ENCODE assay signal across 8 cellular contexts in the genomic region with DNA sequence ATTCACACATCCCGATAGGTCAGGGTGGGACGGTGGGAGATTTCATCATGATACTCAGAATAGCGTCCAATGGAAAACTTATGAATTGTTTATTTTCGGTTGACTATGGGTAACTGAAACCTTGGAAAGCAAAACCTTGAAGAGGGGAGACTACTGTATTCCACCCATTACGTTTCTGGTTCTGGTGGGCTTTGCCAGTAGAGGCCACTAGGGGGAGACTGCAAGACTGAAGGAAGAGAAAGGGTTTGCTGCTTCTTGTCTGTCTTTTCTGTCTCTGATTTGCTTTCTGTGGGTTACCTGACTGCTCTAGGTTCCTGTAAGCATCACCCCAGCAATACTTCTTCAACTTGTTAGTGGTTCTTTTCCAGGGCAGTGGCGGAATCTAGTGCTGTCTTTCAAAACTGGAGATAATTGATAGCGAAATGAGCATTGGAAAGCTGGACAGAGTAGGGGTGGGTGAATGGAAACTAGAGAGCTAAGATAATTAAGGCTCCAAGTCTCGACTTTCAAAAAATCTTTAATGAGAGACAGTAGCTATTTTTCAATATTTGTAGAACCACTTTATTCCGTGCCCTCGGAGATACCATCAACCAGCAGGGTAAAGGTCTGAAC. TPM values are rescaled to one million over a fixed set of nuclear protein-coding genes. Genes with fewer than 3 reads are reported as not detected.
DNase-seq lines count a peak whose midpoint lies in the region; ATAC-seq, FAIRE-seq and TF ChIP-seq lines count a peak whose summit lies in the region.

No MANE protein-coding gene starts in this region.

- H4K91ac ChIP-seq in H1 (replicated peaks; ENCODE audit: insufficient read length, low read length) = no peak overlapping the region

- no peaks in the 10 kb centered on the region for H3K79me1 ChIP-seq in H1 (ENCODE audit: low read depth, low read length)

- H2BK120ac ChIP-seq in H1 (replicated peaks; ENCODE audit: low read depth, low read length) = no peak overlapping the region

- H3K23ac ChIP-seq in H1 (ENCODE audit: insufficient read length) = no peak overlapping the region

- H3K9me3 ChIP-seq in HCT116 (ENCODE audit: control insufficient read depth in 1 of 2, insufficient read depth in 1 of 2, low read depth in 1 of 2, low read length in 2 of 2) (no peaks in the 10 kb centered on the region), H1 (ENCODE audit: insufficient read depth in 2 of 2, low read depth in 1 of 2, low read length in 1 of 2) (no peaks in the 10 kb centered on the region)

- H3K4me1 ChIP-seq in HCT116 (ENCODE audit: control insufficient read depth in 1 of 2, insufficient read depth in 2 of 2, low read length in 2 of 2) (no peaks in the 10 kb centered on the region), H1 (replicated peaks in 1 of 4; ENCODE audit: control insufficient read depth in 3 of 4, insufficient read depth in 4 of 4, low read length in 3 of 4) (no peaks in the 10 kb centered on the region; a peak in 2 of 7 replicates)

- H3K18ac ChIP-seq in H1 (ENCODE audit: extremely low read depth, low read length) = no peak overlapping the region

- FAIRE-seq in H1 (lab: Jason Lieb, UNC) = peak; percentile 96

- no peak overlapping the region for H3K4ac ChIP-seq in H1 (replicated peaks; ENCODE audit: insufficient read length, low read depth, low read length)

- no peak overlapping the region for H2BK20ac ChIP-seq in H1 (ENCODE audit: low read length)

- no peak overlapping the region for H3K9ac ChIP-seq in HCT116 (ENCODE audit: low read length)
- no peak overlapping the region for H3K9ac ChIP-seq in H1 (replicated peaks in 1 of 4; ENCODE audit: extremely low read depth in 1 of 4, low read depth in 3 of 4, low read length in 3 of 4)

- no peak overlapping the region for H2BK12ac ChIP-seq in H1 (ENCODE audit: low read depth, low read length)

- H3K27me3 ChIP-seq in HCT116 (ENCODE audit: insufficient read depth, low read length) (peaks cover 14% of the 10 kb centered on the region; the same call in 1 of the 2 replicates), H1 (replicated peaks in 1 of 4; ENCODE audit: control insufficient read depth in 3 of 4, extremely low read depth in 1 of 4, insufficient read depth in 3 of 4, low read length in 3 of 4) (peaks cover 0 to 2% (median 0%) of the 10 kb centered on the region in 4 experiments; a peak in 1 of 7 replicates)

- H2AK5ac ChIP-seq in H1 (ENCODE audit: low read depth, low read length) = no peak overlapping the region; the same call in 1 of the 2 replicates

- DNase-seq in activated T-cell treated with anti-CD3 and anti-CD28 coated beads for 24 hours (ENCODE audit: low read depth) (peak; percentile 6), activated T-cell treated with anti-CD3 and anti-CD28 coated beads for 4 hours (no peak), HCT116 (ENCODE audit: low read depth, low spot score) (no peak), NCI-H460 (ENCODE audit: extremely low read depth, low read depth) (peak; percentile 9), H1 (ENCODE audit: low read depth in 1 of 2, low spot score in 2 of 2) (peak in 1 of 2 experiments; percentile 85), left ventricle myocardium superior (no peak)
- DNase-seq in stimulated activated CD8-positive, alpha-beta memory T cell treated with anti-CD3 and anti-CD28 coated beads, Interleukin-4, amount 100 ng/mL, for 48 hours = peak; percentile 60

- intact Hi-C loops in HCT116 (cut with micrococcal nuclease) = no loop called here
- intact Hi-C loops in left ventricle myocardium superior (cut with micrococcal nuclease) = no loop called here

- WGBS in H1 (ENCODE audit: extremely low coverage in 1 of 2, insufficient coverage in 1 of 2, insufficient read length in 1 of 2, insufficient replicate concordance in 2 of 2, low coverage in 1 of 2, low lambda C conversion rate in 2 of 2, missing lambda C conversion rate in 1 of 2), 2 experiments = 57% methylated on average over 10 of the region's 10 CpGs; no CpG with 5 or more reads in 1 of the 2 experiments

- TF ChIP-seq POLR2A in HCT116 (IDR thresholded peaks at IDR 0.05; ENCODE audit: borderline replicate concordance, extremely low read depth, insufficient read depth, insufficient read length) (no peak), H1 (IDR thresholded peaks at IDR 0.05; ENCODE audit: control extremely low read depth in 1 of 2, low read depth in 2 of 2, low read length in 2 of 2) (no peak)

- H3K36me3 ChIP-seq in HCT116 (ENCODE audit: control insufficient read depth in 1 of 2, insufficient read depth in 2 of 2, low read length in 2 of 2) (no peaks in the 10 kb centered on the region), H1 (ENCODE audit: control insufficient read depth in 2 of 4, insufficient read depth in 4 of 4, low read length in 3 of 4) (no peaks in the 10 kb centered on the region)

- H2BK15ac ChIP-seq in H1 (ENCODE audit: low read length) = no peak overlapping the region

- H3K9me2 ChIP-seq in HCT116 (ENCODE audit: insufficient read depth) = no peaks in the 10 kb centered on the region

- H4K5ac ChIP-seq in H1 (ENCODE audit: insufficient read length, low read depth, low read length) = no peak overlapping the region

- H3K27ac ChIP-seq in HCT116 (ENCODE audit: low read depth, low read length) (no peak overlapping the region), H1 (ENCODE audit: low read depth, low read length) (no peak overlapping the region)

- H4K8ac ChIP-seq in H1 (ENCODE audit: extremely low read depth, insufficient read depth, low read length) = no peak overlapping the region

- TF ChIP-seq CTCF in HCT116 (IDR thresholded peaks at IDR 0.05 in 2 of 3, conservative IDR thresholded peaks at IDR 0.05 in 1 of 3; ENCODE audit: borderline replicate concordance in 1 of 3, insufficient read depth in 1 of 3, low read depth in 2 of 3, low read length in 2 of 3) (peak; percentile 18 to 93 (median 90); a peak in 5 of 6 replicates), H1 (IDR thresholded peaks at IDR 0.05; ENCODE audit: control extremely low read depth in 1 of 3, insufficient read depth in 1 of 3, low read depth in 1 of 3, low read length in 3 of 3) (peak; percentile 59 to 90 (median 76))

- no peaks in the 10 kb centered on the region for H3K79me2 ChIP-seq in HCT116 (ENCODE audit: insufficient read depth, low read length)
- no peaks in the 10 kb centered on the region for H3K79me2 ChIP-seq in H1 (ENCODE audit: control insufficient read depth in 1 of 2, insufficient read depth in 2 of 2, low read length in 2 of 2)

- H3K4me2 ChIP-seq in HCT116 (ENCODE audit: low read length) (no peak overlapping the region), H1 (ENCODE audit: insufficient read depth in 1 of 2, low read depth in 2 of 2, low read length in 2 of 2) (no peak overlapping the region)

- POLR2A ChIA-PET in HCT116 (lab: Charles Lee) = no interaction called here
- POLR2A ChIA-PET in H1 (lab: Charles Lee; ENCODE audit: partially characterized antibody) = no interaction called here

- RAD21 ChIA-PET in HCT116 (lab: Charles Lee; ENCODE audit: low non-redundant PET in 1 of 2, low total read pairs in 2 of 2, uncharacterized antibody in 2 of 2, unreplicated experiment in 2 of 2) = no interaction called here

- H3K56ac ChIP-seq in H1 (replicated peaks; ENCODE audit: insufficient read length, low read depth, low read length) = no peak overlapping the region

- H3K4me3 ChIP-seq in HCT116 (replicated peaks in 1 of 2; ENCODE audit: low read depth in 1 of 2, low read length in 2 of 2) = no peak overlapping the region
- no peak overlapping the region for H3K4me3 ChIP-seq in H1 (ENCODE audit: extremely low read depth in 1 of 4, insufficient read depth in 2 of 4, low read depth in 3 of 4, low read length in 4 of 4)

- H4K20me1 ChIP-seq in HCT116 (ENCODE audit: insufficient read depth) (no peaks in the 10 kb centered on the region), H1 (replicated peaks in 1 of 2; ENCODE audit: control insufficient read depth in 1 of 2, insufficient read depth in 2 of 2, low read length in 2 of 2) (no peaks in the 10 kb centered on the region)

- ATAC-seq in HCT116 (peak; percentile 74), HG03108 (IDR thresholded peaks at IDR 0.05; ENCODE audit: unreplicated experiment) (no peak), left ventricle myocardium superior (no peak)

- no peak overlapping the region for H2AFZ ChIP-seq in HCT116 (ENCODE audit: low read depth, low read length, poor library complexity, severe bottlenecking)
- no peak overlapping the region; the same call in 1 of the 2 replicates for H2AFZ ChIP-seq in H1 (ENCODE audit: low read length)

- TF ChIP-seq EP300 in H1 (IDR thresholded peaks at IDR 0.05; ENCODE audit: borderline replicate concordance in 1 of 2, low read depth in 2 of 2, low read length in 2 of 2) = no peak

- H3K14ac ChIP-seq in H1 (ENCODE audit: insufficient read length) = no peak overlapping the region

- H2BK5ac ChIP-seq in H1 (ENCODE audit: low read depth, low read length) = no peak overlapping the region

- H3K23me2 ChIP-seq in H1 (ENCODE audit: low read depth, low read length) = no peaks in the 10 kb centered on the region

- no TSS peak for BruUV-seq in HCT116 (replicated peaks; lab: Mats Ljungman, UMichigan)

- TF ChIP-seq RAD21 in HCT116 (IDR thresholded peaks at IDR 0.05; ENCODE audit: low read depth) (peak; percentile 23; the same call in 1 of the 2 replicates), H1 (IDR thresholded peaks at IDR 0.05 in 1 of 2, conservative IDR thresholded peaks at IDR 0.05 in 1 of 2; ENCODE audit: low read depth in 2 of 2, low read length in 2 of 2) (peak; percentile 51 to 58)

- CTCF ChIA-PET in HCT116 (lab: Charles Lee) = interaction anchor here (0.7 to 1.3 kb wide), 5 partner anchors 9 to 18 kb away, joined by 3 to 5 read pairs (median 3); no protein-coding TSS in a partner anchor
- CTCF ChIA-PET in H1 (lab: Charles Lee; ENCODE audit: partially characterized antibody) = interaction anchor here (0.6 to 2.5 kb wide), 10 partner anchors 8 to 1456 kb away, joined by 3 to 12 read pairs (median 4); no protein-coding TSS in a partner anchor

TF ChIP-seq in HCT116, 20 proteins besides CTCF, POLR2A, EP300 and RAD21 (continues in another document):
- no peak for TF ChIP-seq YY1 (IDR thresholded peaks at IDR 0.05; ENCODE audit: extremely low read depth, insufficient replicate concordance, low read depth, low read length)

RNA-seq across cellular contexts. Expression of a gene that starts 27.0 kb away (rescaled TPM):
- not detected for total RNA-seq in HCT116 (2021; ENCODE audit: unreplicated experiment)
- polyA plus RNA-seq in HCT116 (2012) = 0.08 and 0.09 TPM in 2 replicates
- total RNA-seq in NCI-H460 (2014; rRNA removed; shearing (Covaris generic)) = not detected in 2 replicates
- not detected in 2 replicates for polyA plus RNA-seq in NCI-H460 (2014; cell fraction: nucleus; rRNA removed)
- total RNA-seq in H1 (2021; fragmentation: NEBNext Ultra II Directional; extraction: Animal tissue kit (Norgen Biotek cat#: 25700)) = 0.04 TPM in 1 of 2 replicates, not detected in the other
- not detected in 2 replicates for polyA plus RNA-seq in H1 (2011; rRNA removed)
- not detected for polyA plus RNA-seq in H1 (2011; cell fraction: cytosol; rRNA removed)
- not detected for polyA plus RNA-seq in H1 (2011; cell fraction: nucleus; rRNA removed)
- 0.15 to 0.36 TPM (median 0.21 TPM) in 4 replicates for polyA plus RNA-seq in H1 (2012, experiment 1 of 2)
- 0.01 TPM for polyA plus RNA-seq in H1 (2012, experiment 2 of 2)
- not detected for polyA plus RNA-seq in H1 (2013, experiment 1 of 2)
- under 0.01 TPM for polyA plus RNA-seq in H1 (2013, experiment 2 of 2)
- polyA minus RNA-seq in H1 (2011; rRNA and poly(A)+ RNA removed) = 0.02 TPM in 1 of 2 replicates, not detected in the other
- not detected for polyA minus RNA-seq in H1 (2011; cell fraction: cytosol; rRNA and poly(A)+ RNA removed)
- 0.10 TPM for polyA minus RNA-seq in H1 (2011; cell fraction: nucleus; rRNA and poly(A)+ RNA removed)
- 0.59 TPM for total RNA-seq in left ventricle myocardium superior

Comparison
In these comparisons a context has a peak if more than half of its experiments do, and no peak if none do; other contexts are left out.
1. DNase-seq: peak in activated T-cell treated with anti-CD3 and anti-CD28 coated beads for 24 hours (single experiment), NCI-H460 (single experiment) and stimulated activated CD8-positive, alpha-beta memory T cell treated with anti-CD3 and anti-CD28 coated beads, Interleukin-4, amount 100 ng/mL, for 48 hours (single experiment); none in activated T-cell treated with anti-CD3 and anti-CD28 coated beads for 4 hours (single experiment), HCT116 (single experiment) and left ventricle myocardium superior (single experiment).